Comparison of ENCODE assay signal across 27 cellular contexts in genomic region chr10:130487562-130487961, GRCh38.
DNase-seq lines count a peak whose midpoint lies in the region; ATAC-seq and TF ChIP-seq lines count a peak whose summit lies in the region.
"Had no signal": no experiment of that assay in that cellular context is flagged by ENCODE, and none has a peak within 500 bp of the region (broad histone marks: within the 10 kb centered on the region; RNA-seq: fewer than 3 reads in every experiment).

No MANE protein-coding gene starts in this region.

- WGBS in HUES64: 43% methylated on average over 5 of the region's 5 CpGs
- WGBS in endodermal cell (ENCODE audit: insufficient coverage in 1 of 2, insufficient read length in 1 of 2), 2 experiments: 54 to 69% methylated on average over 5 of the region's 5 CpGs
- WGBS in sigmoid colon, 2 donors: 60 to 64% methylated on average over 5 of the region's 5 CpGs

- DNase-seq in endodermal cell (no peak), neural progenitor cell (ENCODE audit: low spot score) (peak; percentile 59), sigmoid colon (peak; percentile 24), NCI-H2171 treated with DMSO at 0.1 percent for 48 hours (lab: John Stamatoyannopoulos, UW) (no peak)
- DNase-seq: CD4-positive, CD25-positive, alpha-beta regulatory T cell; DMS153; DND-41; HCEC 1CT; KBM-7; MM.1S; NCI-H1417; NCI-H1694 treated with DMSO at 0.1 percent for 48 hours; NCI-H2081; NCI-H345; NCI-H510A treated with DMSO at 0.1 percent for 48 hours; NCI-H748 treated with DMSO at 0.1 percent for 48 hours; PC-3 had no signal

- peaks cover 14% of the 10 kb centered on the region for H3K4me1 Mint-ChIP-seq in endodermal cell
- peaks cover 19% of the 10 kb centered on the region for H3K4me1 Mint-ChIP-seq in neural progenitor cell
- H3K4me1 Mint-ChIP-seq: CD4-positive, CD25-positive, alpha-beta regulatory T cell; GM23338 had no signal

- H3K4me2 ChIP-seq in neural progenitor cell: peak overlapping the region; percentile 40
- H3K4me2 ChIP-seq: BLaER1, GM23338 had no signal

- intact Hi-C loops in sigmoid colon (cut with DNase I): no loop called here

- H3K4me1 ChIP-seq in HUES64 (ENCODE audit: insufficient read depth, low read length) (peaks cover 34% of the 10 kb centered on the region), endodermal cell (ENCODE audit: control insufficient read depth, insufficient read depth, low read length) (no peaks in the 10 kb centered on the region), neural progenitor cell (peaks cover 42% of the 10 kb centered on the region), sigmoid colon (no peaks in the 10 kb centered on the region)
- H3K4me1 ChIP-seq: BLaER1, SJSA1 had no signal

- no peak for ATAC-seq in HG03025 (IDR thresholded peaks at IDR 0.05; ENCODE audit: low FRiP score, unreplicated experiment)
- ATAC-seq in GM18861 (IDR thresholded peaks at IDR 0.05; ENCODE audit: unreplicated experiment): no peak
- no peak for ATAC-seq in GM19351 (IDR thresholded peaks at IDR 0.05; ENCODE audit: unreplicated experiment)
- ATAC-seq: GM23338, HepG2, PC-3, Right ventricle myocardium inferior had no signal

- H3K27me3 ChIP-seq in HUES64 (ENCODE audit: insufficient read depth, low read length) (no peaks in the 10 kb centered on the region), endodermal cell (ENCODE audit: control insufficient read depth, insufficient read depth, low read length, poor library complexity, severe bottlenecking) (no peaks in the 10 kb centered on the region), neural progenitor cell (no peaks in the 10 kb centered on the region), sigmoid colon (peaks cover 0 to 8% (median 0%) of the 10 kb centered on the region in 3 donors)
- H3K27me3 ChIP-seq: BLaER1, SJSA1 had no signal

- H3K9me3 ChIP-seq in HUES64 (ENCODE audit: insufficient read depth, low read depth, low read length) (no peaks in the 10 kb centered on the region), endodermal cell (ENCODE audit: control insufficient read depth, low read length) (no peaks in the 10 kb centered on the region), neural progenitor cell (ENCODE audit: low read depth) (no peaks in the 10 kb centered on the region), sigmoid colon (no peaks in the 10 kb centered on the region)
- H3K9me3 ChIP-seq: BLaER1 had no signal

- H2AFZ ChIP-seq in neural progenitor cell (replicated peaks): no peak overlapping the region
- H2AFZ ChIP-seq: GM23338 had no signal

- no peaks in the 10 kb centered on the region for H3K79me2 ChIP-seq in neural progenitor cell (ENCODE audit: low read depth)

- H3K4me3 Mint-ChIP-seq in endodermal cell: no peak overlapping the region
- no peak overlapping the region for H3K4me3 Mint-ChIP-seq in neural progenitor cell
- H3K4me3 Mint-ChIP-seq: CD4-positive, CD25-positive, alpha-beta regulatory T cell; GM23338 had no signal

- H3K4me3 ChIP-seq in HUES64 (ENCODE audit: low read length) (no peak overlapping the region), endodermal cell (ENCODE audit: low read length) (no peak overlapping the region), neural progenitor cell (no peak overlapping the region), sigmoid colon (no peak overlapping the region)
- H3K4me3 ChIP-seq: BLaER1, GM23338, SJSA1 had no signal

- TF ChIP-seq POLR2A in sigmoid colon (IDR thresholded peaks at IDR 0.05): no peak

- H3K27ac ChIP-seq in HUES64 (ENCODE audit: low read depth, low read length): peak overlapping the region; percentile 26; the same call in 1 of the 2 replicates
- no peak overlapping the region for H3K27ac ChIP-seq in endodermal cell (ENCODE audit: low read depth, low read length)
- H3K27ac ChIP-seq in neural progenitor cell: peak overlapping the region; percentile 80
- no peak overlapping the region for H3K27ac ChIP-seq in sigmoid colon
- H3K27ac ChIP-seq: BLaER1, HL-60, SJSA1 had no signal

- H3K36me3 Mint-ChIP-seq in endodermal cell (ENCODE audit: low read depth) (no peaks in the 10 kb centered on the region), neural progenitor cell (no peaks in the 10 kb centered on the region)
- H3K36me3 Mint-ChIP-seq: CD4-positive, CD25-positive, alpha-beta regulatory T cell had no signal

- peaks cover 30% of the 10 kb centered on the region for H3F3A ChIP-seq in neural progenitor cell (ENCODE audit: low read depth)

- H3K27ac Mint-ChIP-seq in endodermal cell (peak overlapping the region; percentile 58), neural progenitor cell (no peak overlapping the region)
- H3K27ac Mint-ChIP-seq: CD4-positive, CD25-positive, alpha-beta regulatory T cell; GM23338 had no signal

- no peaks in the 10 kb centered on the region for H3K27me3 Mint-ChIP-seq in endodermal cell (ENCODE audit: insufficient read depth)
- H3K27me3 Mint-ChIP-seq in neural progenitor cell (ENCODE audit: insufficient read depth, low read depth): peaks cover 2% of the 10 kb centered on the region
- H3K27me3 Mint-ChIP-seq: CD4-positive, CD25-positive, alpha-beta regulatory T cell had no signal

- H3K36me3 ChIP-seq in HUES64 (ENCODE audit: insufficient read depth, low read length) (no peaks in the 10 kb centered on the region), endodermal cell (ENCODE audit: control insufficient read depth, insufficient read depth, low read length) (no peaks in the 10 kb centered on the region), neural progenitor cell (no peaks in the 10 kb centered on the region), sigmoid colon (no peaks in the 10 kb centered on the region)
- H3K36me3 ChIP-seq: BLaER1, SJSA1 had no signal

- peak overlapping the region; percentile 43; the same call in 1 of the 2 replicates for H3K9ac ChIP-seq in HUES64 (ENCODE audit: low read depth, low read length)
- no peak overlapping the region for H3K9ac ChIP-seq in endodermal cell (ENCODE audit: extremely low read depth, low read length, poor library complexity, severe bottlenecking)
- no peak overlapping the region for H3K9ac ChIP-seq in neural progenitor cell
- H3K9ac ChIP-seq: BLaER1 had no signal

- TF ChIP-seq CTCF in endodermal cell (conservative IDR thresholded peaks at IDR 0.05) (no peak), neural progenitor cell (IDR thresholded peaks at IDR 0.05) (no peak), sigmoid colon (IDR thresholded peaks at IDR 0.05) (no peak)

- H4K20me1 ChIP-seq in neural progenitor cell (ENCODE audit: low read depth): peaks cover 6% of the 10 kb centered on the region
- H4K20me1 ChIP-seq: BLaER1 had no signal

- H3K9me3 Mint-ChIP-seq in endodermal cell (no peaks in the 10 kb centered on the region), neural progenitor cell (no peaks in the 10 kb centered on the region)

- TF ChIP-seq EP300 in sigmoid colon (IDR thresholded peaks at IDR 0.05): no peak

Comparison
In these comparisons a context has a peak if more than half of its experiments do, and no peak if none do; other contexts are left out.
1. H3K27ac ChIP-seq: peak in HUES64 (single experiment) and neural progenitor cell (single experiment); none in endodermal cell (single experiment) and sigmoid colon (0 of 4).
2. DNase-seq: peak in neural progenitor cell (single experiment) and sigmoid colon (single experiment); none in endodermal cell (single experiment) and NCI-H2171 treated with DMSO at 0.1 percent for 48 hours (single experiment).